In genomic region chr19:46404039-46404883, GRCh38 we compare ENCODE assay signal across 8 cellular contexts. TPM values are rescaled to one million over a fixed set of nuclear protein-coding genes. Genes with fewer than 3 reads are reported as not detected.
A peak's percentile ranks its signal among the peaks of the same experiment; 100 is the strongest.
DNase-seq lines count a peak whose midpoint lies in the region; ATAC-seq and TF ChIP-seq lines count a peak whose summit lies in the region.

No MANE protein-coding gene starts in this region.

- DNase-seq in DMS153 (lab: John Stamatoyannopoulos, UW) (peak; percentile 7), OCI-LY7 (ENCODE audit: low spot score) (peak; percentile 40), fibroblast of mammary gland (ENCODE audit: low read depth) (peak; percentile 61), nephron progenitor cell (peak; percentile 73), ureter (ENCODE audit: low spot score) (no peak)

- H3K36me3 ChIP-seq in OCI-LY7 (ENCODE audit: insufficient read depth, low read length) = no peaks in the 10 kb centered on the region

- CTCF ChIA-PET in OCI-LY7 (lab: Charles Lee; ENCODE audit: unreplicated experiment) = interaction anchor here (1.0 to 1.7 kb wide), 2 partner anchors 53 to 83 kb away, joined by 4 to 5 read pairs; no protein-coding TSS in a partner anchor

- H3K36me3 Mint-ChIP-seq in nephron progenitor cell (ENCODE audit: low read depth) = no peaks in the 10 kb centered on the region

- H3K9me3 Mint-ChIP-seq in nephron progenitor cell = no peaks in the 10 kb centered on the region

- peaks cover 21% of the 10 kb centered on the region for H3K27me3 Mint-ChIP-seq in nephron progenitor cell (ENCODE audit: low read depth, poor library complexity)

- H2AFZ ChIP-seq in OCI-LY7 (ENCODE audit: low read length) = peak overlapping the region; percentile 72

- no TSS peak for BruUV-seq in OCI-LY7 (replicated peaks; lab: Mats Ljungman, UMichigan)

- TF ChIP-seq CTCF in OCI-LY7 (conservative IDR thresholded peaks at IDR 0.05; ENCODE audit: low read length) (peak; percentile 67), fibroblast of mammary gland (conservative IDR thresholded peaks at IDR 0.05; ENCODE audit: control insufficient read depth, insufficient read depth, low read depth, low read length) (no peak), nephron progenitor cell (IDR thresholded peaks at IDR 0.05) (no peak)

- H3K4me1 ChIP-seq in OCI-LY7 (ENCODE audit: insufficient read depth, low read length, poor library complexity, severe bottlenecking) = peaks cover 48% of the 10 kb centered on the region

- H3K4me3 Mint-ChIP-seq in nephron progenitor cell = peak overlapping the region; percentile 82

- POLR2A ChIA-PET in OCI-LY7 (lab: Charles Lee) = interaction anchor here (0.8 kb wide), 1 partner anchor 80 kb away, joined by 4 read pairs; no protein-coding TSS in a partner anchor

- H3K4me1 Mint-ChIP-seq in nephron progenitor cell = peaks cover 56% of the 10 kb centered on the region

- H3K27ac ChIP-seq in OCI-LY7 (ENCODE audit: low read depth, low read length, poor library complexity, severe bottlenecking) = peak overlapping the region; percentile 39

- H3K79me2 ChIP-seq in OCI-LY7 (ENCODE audit: insufficient read depth, low read depth, low read length) = no peaks in the 10 kb centered on the region

- no peaks in the 10 kb centered on the region for H3K9me2 ChIP-seq in OCI-LY7 (ENCODE audit: insufficient read depth, low read length)

- H3K4me3 ChIP-seq in OCI-LY7 (ENCODE audit: low read depth, low read length, poor library complexity, severe bottlenecking) = peak overlapping the region; percentile 37
- peak overlapping the region; percentile 25 for H3K4me3 ChIP-seq in fibroblast of mammary gland (ENCODE audit: control insufficient read depth, low read depth, low read length)

- ATAC-seq in HG02884 (IDR thresholded peaks at IDR 0.05; ENCODE audit: unreplicated experiment) (no peak), HG03139 (IDR thresholded peaks at IDR 0.05; ENCODE audit: unreplicated experiment) (no peak), GM21447 (IDR thresholded peaks at IDR 0.05; ENCODE audit: unreplicated experiment) (no peak)

- no peaks in the 10 kb centered on the region for H4K20me1 ChIP-seq in OCI-LY7 (ENCODE audit: insufficient read depth, low read length)

- intact Hi-C loops in OCI-LY7 (cut with micrococcal nuclease; ENCODE audit: unreplicated experiment) = no loop called here

- peak overlapping the region; percentile 56 for H3K4me2 ChIP-seq in OCI-LY7 (ENCODE audit: low read length)

- no peaks in the 10 kb centered on the region for H3K9me3 ChIP-seq in OCI-LY7 (ENCODE audit: low read length)

- peak overlapping the region; percentile 96 for H3K27ac Mint-ChIP-seq in nephron progenitor cell

RNA-seq across cellular contexts. Expression of gene CCDC8, which starts 9.1 kb away (rescaled TPM):
- 0.09 TPM in 1 of 2 replicates, not detected in the other for total RNA-seq in OCI-LY7 (2014; rRNA removed; shearing (Covaris generic))
- 0.10 TPM in 1 of 2 replicates, not detected in the other for total RNA-seq in OCI-LY7 (2022)
- 10.7 TPM for total RNA-seq in ureter

RNA-seq across cellular contexts. Expression of gene PNMA8C, which starts 24.5 kb away (rescaled TPM):
- total RNA-seq in OCI-LY7 (2014; rRNA removed; shearing (Covaris generic)) = 1.0 and 1.5 TPM in 2 replicates
- total RNA-seq in OCI-LY7 (2022) = 4.3 and 4.9 TPM in 2 replicates
- 0.23 TPM for total RNA-seq in ureter

RNA-seq across cellular contexts. Expression of gene PPP5C, which starts 57.4 kb away (rescaled TPM):
- 110 and 118 TPM in 2 replicates for total RNA-seq in OCI-LY7 (2014; rRNA removed; shearing (Covaris generic))
- total RNA-seq in OCI-LY7 (2022) = 103 and 105 TPM in 2 replicates
- total RNA-seq in ureter = 91.3 TPM

Comparison
In these comparisons a context has a peak if more than half of its experiments do, and no peak if none do; other contexts are left out.
1. RNA of gene CCDC8, which starts 9.1 kb away (total RNA-seq): 10.7 TPM in ureter (single experiment); 0.09 to 0.10 TPM in OCI-LY7; every median in the first group is over 10 times any median in the second.